In genomic region chr5:1109542-1110259, GRCh38 we compare ENCODE assay signal across 11 cellular contexts. TPM values are rescaled to one million over a fixed set of nuclear protein-coding genes. Genes with fewer than 3 reads are reported as not detected.
A peak's percentile ranks its signal among the peaks of the same experiment; 100 is the strongest.
DNase-seq lines count a peak whose midpoint lies in the region; ATAC-seq and TF ChIP-seq lines count a peak whose summit lies in the region.
"Had no signal": no experiment of that assay in that cellular context is flagged by ENCODE, and none has a peak within 500 bp of the region (broad histone marks: within the 10 kb centered on the region; RNA-seq: fewer than 3 reads in every experiment).

No MANE protein-coding gene starts in this region.

- H3K27ac Mint-ChIP-seq in natural killer cell, result peak overlapping the region; percentile 80 to 99

- no peak overlapping the region for H3K27ac ChIP-seq in A673 (ENCODE audit: low read depth, low read length, poor library complexity, severe bottlenecking)
- no peak overlapping the region for H3K27ac ChIP-seq in HEK293 (ENCODE audit: extremely low read depth, low read depth, low read length)
- H3K27ac ChIP-seq in coronary artery, result peak overlapping the region in 1 of 2 donors; percentile 85

- POLR2A ChIA-PET in A673 (lab: Charles Lee; ENCODE audit: low non-redundant PET), result no interaction called here
- POLR2A ChIA-PET in HEK293 (lab: Yijun Ruan, JAX), result interaction anchor here (0.8 kb wide), 1 partner anchor 16 kb away, joined by 3 read pairs; no protein-coding TSS in a partner anchor
- POLR2A ChIA-PET in HEK293T (lab: Yijun Ruan, JAX), result no interaction called here

- intact Hi-C loops in A673 (cut with micrococcal nuclease; ENCODE audit: unreplicated experiment), result no loop called here
- intact Hi-C loops in natural killer cell (cut with micrococcal nuclease), result loop anchor here (5.0 to 10.0 kb wide), 2 partner anchors 43 to 405 kb away; no protein-coding TSS in a partner anchor

- no peaks in the 10 kb centered on the region for H3K27me3 Mint-ChIP-seq in natural killer cell (ENCODE audit: low read depth in 2 of 2)

- H3K4me3 Mint-ChIP-seq in natural killer cell, result peak overlapping the region; percentile 95

- H3K4me1 ChIP-seq in A673 (ENCODE audit: insufficient read depth, low read length, poor library complexity, severe bottlenecking) (peaks cover 7% of the 10 kb centered on the region), HEK293 (ENCODE audit: control insufficient read depth, insufficient read depth, low read length) (peaks cover 5% of the 10 kb centered on the region; the same call in 1 of the 2 replicates)

- CTCF ChIA-PET in A673 (lab: Charles Lee) (no interaction called here), HEK293 (lab: Yijun Ruan, JAX) (interaction anchor here (1.0 to 2.3 kb wide), 3 partner anchors 8 to 64 kb away, joined by 3 to 7 read pairs (median 3); no protein-coding TSS in a partner anchor), HEK293T (lab: Yijun Ruan, JAX) (interaction anchor here (0.6 kb wide), 1 partner anchor 75 kb away, joined by 3 read pairs; no protein-coding TSS in a partner anchor)

- H3K27me3 ChIP-seq in A673 (replicated peaks; ENCODE audit: insufficient read depth, low read depth, low read length, poor library complexity), result no peaks in the 10 kb centered on the region

- peaks cover 23 to 57% of the 10 kb centered on the region in 2 donors for H3K4me1 Mint-ChIP-seq in natural killer cell

- BruUV-seq in A673 (replicated peaks; lab: Mats Ljungman, UMichigan), result TSS peak; percentile 19

- no peak for ATAC-seq in natural killer cell

- no peaks in the 10 kb centered on the region for H3K36me3 ChIP-seq in A673 (ENCODE audit: insufficient read depth, low read length, poor library complexity, severe bottlenecking)
- H3K36me3 ChIP-seq in HEK293 (ENCODE audit: control insufficient read depth in 2 of 2, insufficient read depth in 1 of 2, low read length in 2 of 2), result peaks cover 0 to 5% of the 10 kb centered on the region in 2 experiments; a peak in 1 of 3 replicates

- no peaks in the 10 kb centered on the region for H3K9me3 Mint-ChIP-seq in natural killer cell

- H3K9me3 ChIP-seq in A673 (ENCODE audit: low read depth, low read length, poor library complexity, severe bottlenecking), result no peaks in the 10 kb centered on the region
- no peaks in the 10 kb centered on the region for H3K9me3 ChIP-seq in HEK293 (ENCODE audit: control insufficient read depth, insufficient read depth, low read depth, low read length)

- TF ChIP-seq CTCF in A673 (conservative IDR thresholded peaks at IDR 0.05; ENCODE audit: low read depth, low read length) (no peak), HEK293 (tag by site-specific recombination; IDR thresholded peaks at IDR 0.05) (no peak), coronary artery (IDR thresholded peaks at IDR 0.05) (no peak), natural killer cell (IDR thresholded peaks at IDR 0.05) (no peak), GM10266 (IDR thresholded peaks at IDR 0.05; ENCODE audit: control insufficient read depth, insufficient read depth, low read depth, missing control alignments) (no peak)

- no peaks in the 10 kb centered on the region for H3K36me3 Mint-ChIP-seq in natural killer cell

- DNase-seq in A673 (ENCODE audit: low spot score), result no peak
- DNase-seq in coronary artery (ENCODE audit: low spot score), result no peak
- no peak for DNase-seq in natural killer cell
- DNase-seq in HEK293T (ENCODE audit: extremely low spot score), result no peak
- no peak for DNase-seq in mucosa of gallbladder (ENCODE audit: low spot score)
- DNase-seq in GM10266 (ENCODE audit: extremely low spot score), result no peak
- no peak for DNase-seq in NCI-H82 treated with DMSO at 0.1 percent for 48 hours (lab: John Stamatoyannopoulos, UW; ENCODE audit: unreplicated experiment)
- DNase-seq: cortex of kidney, DMS153, NCI-H1105 treated with DMSO at 0.1 percent for 48 hours had no signal

- peak overlapping the region; percentile 94 for H3K4me3 ChIP-seq in A673 (ENCODE audit: low read depth, low read length, poor library complexity, severe bottlenecking)
- no peak overlapping the region for H3K4me3 ChIP-seq in HEK293 (ENCODE audit: low read depth, low read length)
- peak overlapping the region; percentile 83 for H3K4me3 ChIP-seq in coronary artery

TF ChIP-seq in HEK293, 187 proteins besides CTCF, POLR2A, EP300 and RAD21:
- TF ChIP-seq GLIS2 (tag by site-specific recombination; IDR thresholded peaks at IDR 0.05) (peak; percentile 38), ZNF23 (tag by site-specific recombination; IDR thresholded peaks at IDR 0.05; ENCODE audit: borderline replicate concordance) (no peak)

TF ChIP-seq in HEK293T, 16 proteins besides CTCF, POLR2A, EP300 and RAD21:
- TF ChIP-seq NFRKB (IDR thresholded peaks at IDR 0.05), result no peak
- no peak for TF ChIP-seq L3MBTL2 (conservative IDR thresholded peaks at IDR 0.05)
- TF ChIP-seq CTBP1 (IDR thresholded peaks at IDR 0.05; ENCODE audit: borderline replicate concordance), result no peak
- TF ChIP-seq SP1 (IDR thresholded peaks at IDR 0.05), result no peak
- no peak for TF ChIP-seq PKNOX1 (IDR thresholded peaks at IDR 0.05)
- TF ChIP-seq LEF1 (IDR thresholded peaks at IDR 0.05; ENCODE audit: borderline replicate concordance), result no peak
- TF ChIP-seq BHLHE40 (IDR thresholded peaks at IDR 0.05; ENCODE audit: borderline replicate concordance), result no peak
- no peak for TF ChIP-seq HDGF (IDR thresholded peaks at IDR 0.05; ENCODE audit: borderline replicate concordance)
- no peak for TF ChIP-seq FOXA1 (IDR thresholded peaks at IDR 0.05)
- TF ChIP-seq FOXK2 (IDR thresholded peaks at IDR 0.05), result no peak
- TF ChIP-seq TARDBP (IDR thresholded peaks at IDR 0.05), result no peak
- TF ChIP-seq ZNF384 (IDR thresholded peaks at IDR 0.05), result no peak
- no peak for TF ChIP-seq FOXM1 (IDR thresholded peaks at IDR 0.05; ENCODE audit: borderline replicate concordance)
- TF ChIP-seq SUZ12 (IDR thresholded peaks at IDR 0.05), result no peak
- TF ChIP-seq ELF4 (IDR thresholded peaks at IDR 0.05), result no peak

RNA-seq across cellular contexts. Expression of gene SLC12A7, which starts 2.2 kb away (rescaled TPM):
- total RNA-seq in A673 (2021) (45.2 and 55.5 TPM in 2 replicates), natural killer cell (10 to 100 TPM; 53.2 to 92.5 (median 81.3) TPM), mucosa of gallbladder (344 TPM)
